In genomic region chr14:92122761-92123160, GRCh38 we compare ENCODE assay signal across 8 cellular contexts. TPM values are rescaled to one million over a fixed set of nuclear protein-coding genes. Genes with fewer than 3 reads are reported as not detected.
DNase-seq lines count a peak whose midpoint lies in the region; ATAC-seq and TF ChIP-seq lines count a peak whose summit lies in the region.

No MANE protein-coding gene starts in this region.

- H3K9ac ChIP-seq in ES-I3 (ENCODE audit: low read depth, low read length): peak overlapping the region; percentile 99

- H3K27me3 ChIP-seq in RWPE2 (ENCODE audit: insufficient read depth, poor library complexity, severe bottlenecking) (no peaks in the 10 kb centered on the region), esophagus muscularis mucosa (no peaks in the 10 kb centered on the region), prostate gland (replicated peaks; ENCODE audit: insufficient read depth) (no peaks in the 10 kb centered on the region)

- DNase-seq in RWPE2 (ENCODE audit: low spot score) (no peak), esophagus muscularis mucosa (ENCODE audit: extremely low spot score) (no peak), prostate gland (ENCODE audit: low spot score) (no peak), NCI-H1694 (lab: John Stamatoyannopoulos, UW) (no peak)

- H3K36me3 ChIP-seq in ES-I3 (ENCODE audit: insufficient read depth, low read length): peaks cover 6% of the 10 kb centered on the region; the same call in 1 of the 2 replicates
- H3K36me3 ChIP-seq in RWPE2 (ENCODE audit: low read depth): peaks cover 73% of the 10 kb centered on the region
- peaks cover 0 to 40% (median 11%) of the 10 kb centered on the region in 4 donors for H3K36me3 ChIP-seq in esophagus muscularis mucosa
- no peaks in the 10 kb centered on the region for H3K36me3 ChIP-seq in prostate gland

- H3K4me1 ChIP-seq in ES-I3 (ENCODE audit: insufficient read depth, low read length) (peaks cover 4% of the 10 kb centered on the region; the same call in 1 of the 2 replicates), RWPE2 (ENCODE audit: insufficient read depth, poor library complexity, severe bottlenecking) (peaks cover 6% of the 10 kb centered on the region), esophagus muscularis mucosa (peaks cover 30 to 65% (median 59%) of the 10 kb centered on the region in 4 donors), prostate gland (replicated peaks) (no peaks in the 10 kb centered on the region)

- WGBS in esophagus muscularis mucosa: 38% methylated on average over 9 of the region's 9 CpGs
- 25% methylated on average over 9 of the region's 9 CpGs for WGBS in prostate gland

- TF ChIP-seq POLR2A in esophagus muscularis mucosa (IDR thresholded peaks at IDR 0.05; ENCODE audit: low read depth): no peak
- no peak for TF ChIP-seq POLR2A in prostate gland (IDR thresholded peaks at IDR 0.05)
- no peak for TF ChIP-seq POLR2A in GM18505 (IDR thresholded peaks at IDR 0.05; ENCODE audit: borderline replicate concordance, extremely low read depth, insufficient read depth, insufficient read length)

- no peak for TF ChIP-seq EP300 in esophagus muscularis mucosa (IDR thresholded peaks at IDR 0.05)

- H3K9me3 ChIP-seq in ES-I3 (ENCODE audit: control insufficient read depth, insufficient read depth, low read length) (no peaks in the 10 kb centered on the region), RWPE2 (ENCODE audit: severe bottlenecking) (no peaks in the 10 kb centered on the region), esophagus muscularis mucosa (no peaks in the 10 kb centered on the region), prostate gland (no peaks in the 10 kb centered on the region)

- H3K27ac ChIP-seq in RWPE2 (ENCODE audit: poor library complexity, severe bottlenecking) (peak overlapping the region; percentile 61), esophagus muscularis mucosa (replicated peaks in 1 of 4) (peak overlapping the region; percentile 94 to 99 (median 96)), prostate gland (no peak overlapping the region)

- ATAC-seq in RWPE2 (ENCODE audit: low read depth): no peak
- no peak for ATAC-seq in GM19463 (IDR thresholded peaks at IDR 0.05; ENCODE audit: unreplicated experiment)
- ATAC-seq in HG02885 (IDR thresholded peaks at IDR 0.05; ENCODE audit: poor library complexity, unreplicated experiment): no peak
- no peak for ATAC-seq in GM18505 (IDR thresholded peaks at IDR 0.05; ENCODE audit: unreplicated experiment)

- H3K4me3 ChIP-seq in RWPE2 (ENCODE audit: severe bottlenecking): peak overlapping the region; percentile 98
- peak overlapping the region; percentile 72 to 99 (median 89) for H3K4me3 ChIP-seq in esophagus muscularis mucosa
- peak overlapping the region; percentile 80 to 94 for H3K4me3 ChIP-seq in prostate gland

- intact Hi-C loops in esophagus muscularis mucosa (cut with DNase I) (no loop called here), prostate gland (cut with DNase I) (loop anchor here (10.0 kb wide), 2 partner anchors 562 to 662 kb away; no protein-coding TSS in a partner anchor)

- TF ChIP-seq CTCF in RWPE2 (IDR thresholded peaks at IDR 0.05; ENCODE audit: poor library complexity, severe bottlenecking) (no peak), esophagus muscularis mucosa (IDR thresholded peaks at IDR 0.05) (no peak), prostate gland (IDR thresholded peaks at IDR 0.05) (no peak)

RNA-seq across cellular contexts. Expression of gene CPSF2, which starts 1.0 kb away (rescaled TPM):
- 10 to 100 TPM; 19.5 to 29.0 (median 25.5) TPM for total RNA-seq in esophagus muscularis mucosa
- total RNA-seq in prostate gland: 10 to 100 TPM; 25.4 to 74.5 TPM

RNA-seq across cellular contexts. Expression of gene NDUFB1, which starts 1.3 kb away (rescaled TPM):
- 100 to 1,000 TPM; 197 to 457 (median 369) TPM for total RNA-seq in esophagus muscularis mucosa
- 100 to 1,000 TPM; 211 to 351 TPM for total RNA-seq in prostate gland

RNA-seq across cellular contexts. Expression of gene ATXN3, which starts 16.4 kb away (rescaled TPM):
- total RNA-seq in esophagus muscularis mucosa: 10 to 100 TPM; 24.1 to 48.9 (median 24.9) TPM
- total RNA-seq in prostate gland: 10 to 100 TPM; 45.1 to 53.5 TPM

Comparison
In these comparisons a context has a peak if more than half of its experiments do, and no peak if none do; other contexts are left out.
1. H3K27ac ChIP-seq: peak in RWPE2 (single experiment) and esophagus muscularis mucosa (4 of 4); none in prostate gland (0 of 2).
2. Peak in every context shown above with its lines, with median percentiles within 50 percentile points of each other: H3K4me3 ChIP-seq.